In genomic region chr11:64769283-64769682, GRCh38 we compare ENCODE assay signal across 18 cellular contexts. TPM values are rescaled to one million over a fixed set of nuclear protein-coding genes. Genes with fewer than 3 reads are reported as not detected.
DNase-seq lines count a peak whose midpoint lies in the region; ATAC-seq and TF ChIP-seq lines count a peak whose summit lies in the region.
"Had no signal": no experiment of that assay in that cellular context is flagged by ENCODE, and none has a peak within 500 bp of the region (broad histone marks: within the 10 kb centered on the region; RNA-seq: fewer than 3 reads in every experiment).

No MANE protein-coding gene starts in this region.

- no peak overlapping the region for H3K4me3 Mint-ChIP-seq in activated T-cell treated with anti-CD3 and anti-CD28 coated beads, Interleukin-2, amount 50 U/mL, for 24 hours
- H3K4me3 Mint-ChIP-seq in effector memory CD8-positive, alpha-beta T cell = peak overlapping the region; percentile 18 to 36
- H3K4me3 Mint-ChIP-seq: nephron progenitor cell had no signal

- H3K9ac ChIP-seq in PC-3 (ENCODE audit: low read length) = no peak overlapping the region

- no peak for TF ChIP-seq CTCF in PC-3 (conservative IDR thresholded peaks at IDR 0.05; ENCODE audit: low read depth, low read length)

- no peaks in the 10 kb centered on the region for H3K27me3 ChIP-seq in PC-3 (ENCODE audit: low read length)
- H3K27me3 ChIP-seq: vagina had no signal

- no peak overlapping the region for H3K4me2 ChIP-seq in PC-3 (ENCODE audit: low read length)

- H3K4me1 Mint-ChIP-seq in activated T-cell treated with anti-CD3 and anti-CD28 coated beads, Interleukin-2, amount 50 U/mL, for 24 hours (ENCODE audit: low read depth) = peaks cover 94% of the 10 kb centered on the region
- peaks cover 61 to 67% of the 10 kb centered on the region in 2 donors for H3K4me1 Mint-ChIP-seq in effector memory CD8-positive, alpha-beta T cell (ENCODE audit: low read depth in 2 of 2)

- no peak for ATAC-seq in PC-3
- ATAC-seq in effector memory CD8-positive, alpha-beta T cell (replicated peaks) = no peak
- no peak for ATAC-seq in sciatic nerve
- ATAC-seq in Right ventricle myocardium superior (ENCODE audit: poor library complexity) = no peak
- ATAC-seq: lower lobe of right lung had no signal

- peaks cover 44% of the 10 kb centered on the region for H3F3A ChIP-seq in PC-3 (ENCODE audit: low read length, unreplicated experiment)

- intact Hi-C loops in PC-3 (cut with micrococcal nuclease) = no loop called here
- intact Hi-C loops in sciatic nerve (cut with DNase I) = no loop called here
- intact Hi-C loops in Right ventricle myocardium superior (cut with DNase I) = no loop called here

- H3K79me2 ChIP-seq in PC-3 (ENCODE audit: low read length) = peaks cover 71% of the 10 kb centered on the region

- peak overlapping the region; percentile 93 for H3K27ac Mint-ChIP-seq in activated T-cell treated with anti-CD3 and anti-CD28 coated beads, Interleukin-2, amount 50 U/mL, for 24 hours
- peak overlapping the region; percentile 27 to 97 for H3K27ac Mint-ChIP-seq in effector memory CD8-positive, alpha-beta T cell
- H3K27ac Mint-ChIP-seq: nephron progenitor cell had no signal

- no peaks in the 10 kb centered on the region for H3K9me3 ChIP-seq in PC-3 (ENCODE audit: low read length)
- H3K9me3 ChIP-seq: lower lobe of right lung, vagina had no signal

- H3K9me3 Mint-ChIP-seq in activated T-cell treated with anti-CD3 and anti-CD28 coated beads, Interleukin-2, amount 50 U/mL, for 24 hours = no peaks in the 10 kb centered on the region
- no peaks in the 10 kb centered on the region for H3K9me3 Mint-ChIP-seq in effector memory CD8-positive, alpha-beta T cell
- H3K9me3 Mint-ChIP-seq: nephron progenitor cell had no signal

- no peak overlapping the region for H3K4me3 ChIP-seq in PC-3 (ENCODE audit: low read length)
- H3K4me3 ChIP-seq: lower lobe of right lung, vagina had no signal

- peaks cover 89% of the 10 kb centered on the region for H4K20me1 ChIP-seq in PC-3 (ENCODE audit: low read length)

- POLR2A ChIA-PET in PC-3 (lab: Charles Lee; ENCODE audit: unreplicated experiment) = no interaction called here

- no peaks in the 10 kb centered on the region for H3K4me1 ChIP-seq in PC-3 (ENCODE audit: insufficient read depth, low read length)

- no peak for DNase-seq in activated T-cell treated with anti-CD3 and anti-CD28 coated beads, Interleukin-2, amount 50 U/mL, for 24 hours
- no peak for DNase-seq in activated T-cell treated with anti-CD3 and anti-CD28 coated beads, Interleukin-2, amount 50 U/mL, for 48 hours
- DNase-seq in PC-3 = no peak
- no peak for DNase-seq in effector memory CD8-positive, alpha-beta T cell
- DNase-seq in sciatic nerve (ENCODE audit: low spot score) = peak; percentile 25
- no peak for DNase-seq in Right ventricle myocardium superior
- no peak for DNase-seq in NCI-H2227 (lab: John Stamatoyannopoulos, UW; ENCODE audit: unreplicated experiment)
- no peak for DNase-seq in DMS153 (lab: John Stamatoyannopoulos, UW)
- DNase-seq: activated CD4-positive, alpha-beta T cell treated with anti-CD3 and anti-CD28 coated beads, Interleukin-2, amount 50 U/mL, for 1 hour; activated gamma-delta T cell; COR-L47; Kasumi-1; lower lobe of right lung; NCI-H1417; nephron progenitor cell; stimulated activated CD4-positive, alpha-beta T cell treated with anti-CD3 and anti-CD28 coated beads, Interleukin-15, amount 100 ng/mL, for 24 hours had no signal

- no peaks in the 10 kb centered on the region for H3K27me3 Mint-ChIP-seq in activated T-cell treated with anti-CD3 and anti-CD28 coated beads, Interleukin-2, amount 50 U/mL, for 24 hours
- H3K27me3 Mint-ChIP-seq in effector memory CD8-positive, alpha-beta T cell = no peaks in the 10 kb centered on the region

- TSS peak; percentile 0 for BruUV-seq in PC-3 (replicated peaks; lab: Mats Ljungman, UMichigan)

- peaks cover 91% of the 10 kb centered on the region for H3K36me3 ChIP-seq in PC-3 (ENCODE audit: low read depth, low read length)

- H3K9me2 ChIP-seq in PC-3 (replicated peaks; ENCODE audit: low read length) = no peaks in the 10 kb centered on the region

- CTCF ChIA-PET in PC-3 (lab: Charles Lee) = no interaction called here

- no peak overlapping the region for H2AFZ ChIP-seq in PC-3 (ENCODE audit: low read length)

- peaks cover 96% of the 10 kb centered on the region for H3K36me3 Mint-ChIP-seq in activated T-cell treated with anti-CD3 and anti-CD28 coated beads, Interleukin-2, amount 50 U/mL, for 24 hours (ENCODE audit: low read depth)
- peaks cover 100% of the 10 kb centered on the region for H3K36me3 Mint-ChIP-seq in effector memory CD8-positive, alpha-beta T cell (ENCODE audit: insufficient read depth)

- no peak overlapping the region for H3K27ac ChIP-seq in PC-3 (ENCODE audit: low read length)
- H3K27ac ChIP-seq: lower lobe of right lung, vagina had no signal

RNA-seq across cellular contexts. Expression of gene SF1, which starts 9.1 kb away (rescaled TPM):
- 209 and 217 TPM in 2 replicates for total RNA-seq in PC-3 (2014; rRNA removed)
- 366 TPM for total RNA-seq in sciatic nerve
- total RNA-seq in Right ventricle myocardium superior = 182 TPM

RNA-seq across cellular contexts. Expression of gene PYGM, which starts 9.5 kb away (rescaled TPM):
- 0.95 and 1.3 TPM in 2 replicates for total RNA-seq in PC-3 (2014; rRNA removed)
- total RNA-seq in sciatic nerve = 8.1 TPM
- 183 TPM for total RNA-seq in Right ventricle myocardium superior

RNA-seq across cellular contexts. Expression of gene RASGRP2, which starts 25.3 kb away (rescaled TPM):
- total RNA-seq in PC-3 (2014; rRNA removed) (not detected in 2 replicates), sciatic nerve (39.7 TPM), Right ventricle myocardium superior (38.4 TPM)
- total RNA-seq: H4 had no signal

RNA-seq across cellular contexts. Expression of gene MAP4K2, which starts 33.7 kb away (rescaled TPM):
- 55.6 and 57.0 TPM in 2 replicates for total RNA-seq in PC-3 (2014; rRNA removed)
- total RNA-seq in sciatic nerve = 18.0 TPM
- total RNA-seq in Right ventricle myocardium superior = 7.7 TPM

RNA-seq across cellular contexts. Expression of gene MEN1, which starts 41.1 kb away (rescaled TPM):
- total RNA-seq in PC-3 (2014; rRNA removed) (46.1 and 54.1 TPM in 2 replicates), sciatic nerve (17.7 TPM), Right ventricle myocardium superior (8.6 TPM)

Comparison
In these comparisons a context has a peak if more than half of its experiments do, and no peak if none do; other contexts are left out.
1. RNA of gene PYGM, which starts 9.5 kb away (total RNA-seq): 183 TPM in Right ventricle myocardium superior (single experiment); 8.1 TPM in sciatic nerve (single experiment) and 0.95 to 1.3 TPM in PC-3; every median in the first group is over 10 times any median in the second.
2. RNA of gene RASGRP2, which starts 25.3 kb away (total RNA-seq): 39.7 TPM in sciatic nerve (single experiment) and 38.4 TPM in Right ventricle myocardium superior (single experiment); not detected in PC-3; every median in the first group is over 10 times any median in the second.